ENCODE assay signal across 8 cellular contexts in the genomic region with DNA sequence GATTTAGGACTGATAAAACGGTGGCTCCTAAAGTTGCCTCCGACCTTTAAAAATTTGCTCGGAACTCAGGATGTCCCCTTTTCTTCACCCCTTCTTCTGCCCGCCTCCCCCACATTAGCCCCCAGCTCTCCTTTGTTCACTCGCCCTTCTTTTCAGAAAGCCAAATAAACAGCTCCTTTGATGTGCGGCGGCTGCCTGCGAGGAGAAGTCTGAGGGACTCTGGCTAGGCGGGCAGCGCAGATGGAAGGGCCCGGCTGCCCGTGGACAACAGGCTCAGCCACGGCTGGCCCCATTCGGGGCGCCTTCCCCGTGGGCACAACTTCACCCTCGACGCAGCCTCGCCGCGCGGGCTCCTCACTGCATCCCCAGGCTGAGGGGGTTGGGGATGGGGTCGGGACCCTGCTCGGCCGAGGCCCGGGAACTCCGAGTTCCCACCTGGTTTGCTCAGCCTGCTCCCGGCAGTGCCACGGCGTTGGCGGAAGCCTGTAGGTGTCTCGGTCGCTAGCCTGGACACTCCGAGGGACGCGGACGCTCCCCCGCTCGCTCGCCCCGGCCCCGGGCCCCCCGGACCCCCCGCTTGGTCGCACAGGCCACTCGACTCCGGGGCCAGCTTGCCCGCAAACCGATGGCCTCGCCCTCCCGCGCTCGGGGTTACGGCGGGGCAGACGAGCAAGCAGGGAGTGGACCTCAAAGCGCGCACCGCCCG. TPM values are rescaled to one million over a fixed set of nuclear protein-coding genes. Genes with fewer than 3 reads are reported as not detected.
DNase-seq lines count a peak whose midpoint lies in the region; ATAC-seq and TF ChIP-seq lines count a peak whose summit lies in the region.

No MANE protein-coding gene starts in this region.

- intact Hi-C loops in esophagus squamous epithelium (cut with DNase I), result no loop called here
- intact Hi-C loops in natural killer cell (cut with micrococcal nuclease), result loop anchor here (1.0 to 10.0 kb wide), 9 partner anchors 44 to 666 kb away; a partner anchor contains a TSS

- ATAC-seq in natural killer cell, result no peak
- peak in 1 of 2 donors; percentile 13 for ATAC-seq in upper lobe of left lung (ENCODE audit: low FRiP score in 2 of 2)

- H3K36me3 ChIP-seq in esophagus squamous epithelium, result no peaks in the 10 kb centered on the region
- H3K36me3 ChIP-seq in upper lobe of left lung, result peaks cover 0 to 5% (median 0%) of the 10 kb centered on the region in 4 donors

- H3K9me3 Mint-ChIP-seq in natural killer cell, result no peaks in the 10 kb centered on the region

- H3K36me3 Mint-ChIP-seq in natural killer cell, result no peaks in the 10 kb centered on the region

- 0 to 4% methylated on average over 5 to 11 of the region's 60 CpGs for WGBS in esophagus squamous epithelium, 2 donors
- WGBS in upper lobe of left lung, 2 donors, result 1 to 6% methylated on average over 9 to 37 of the region's 60 CpGs

- TF ChIP-seq POLR2A in esophagus squamous epithelium (IDR thresholded peaks at IDR 0.05), result no peak
- no peak for TF ChIP-seq POLR2A in upper lobe of left lung (IDR thresholded peaks at IDR 0.05)

- H3K4me1 Mint-ChIP-seq in natural killer cell, result peaks cover 44 to 64% of the 10 kb centered on the region in 2 donors

- H3K27ac ChIP-seq in esophagus squamous epithelium (peak overlapping the region; percentile 94 to 97 (median 96)), upper lobe of left lung (peak overlapping the region; percentile 92 to 98 (median 96))

- H3K27ac Mint-ChIP-seq in natural killer cell, result peak overlapping the region; percentile 91 to 100

- TF ChIP-seq CTCF in esophagus squamous epithelium (IDR thresholded peaks at IDR 0.05), result no peak
- TF ChIP-seq CTCF in natural killer cell (IDR thresholded peaks at IDR 0.05), result no peak
- no peak for TF ChIP-seq CTCF in upper lobe of left lung (IDR thresholded peaks at IDR 0.05)

- H3K4me3 ChIP-seq in esophagus squamous epithelium, result peak overlapping the region; percentile 36 to 95 (median 88)
- H3K4me3 ChIP-seq in upper lobe of left lung, result peak overlapping the region; percentile 25 to 85 (median 64)

- DNase-seq in ELR (ENCODE audit: low read depth) (peak; percentile 44), M059J (ENCODE audit: low read depth) (peak; percentile 24), activated T-cell treated with anti-CD3 and anti-CD28 coated beads for 4 hours (peak; percentile 22), esophagus squamous epithelium (lab: John Stamatoyannopoulos, UW) (no peak), natural killer cell (no peak), upper lobe of left lung (peak in 1 of 2 donors; percentile 58), NCI-H446 treated with DMSO at 0.1 percent for 48 hours (lab: John Stamatoyannopoulos, UW) (no peak), NCI-H128 (lab: John Stamatoyannopoulos, UW; ENCODE audit: unreplicated experiment) (no peak)

- TF ChIP-seq EP300 in upper lobe of left lung (IDR thresholded peaks at IDR 0.05), result no peak

- H3K27me3 Mint-ChIP-seq in natural killer cell (ENCODE audit: low read depth in 2 of 2), result peaks cover 27 to 44% of the 10 kb centered on the region in 2 donors

- no peaks in the 10 kb centered on the region for H3K9me3 ChIP-seq in esophagus squamous epithelium
- H3K9me3 ChIP-seq in upper lobe of left lung, result no peaks in the 10 kb centered on the region

- H3K4me1 ChIP-seq in esophagus squamous epithelium (peaks cover 26 to 66% (median 41%) of the 10 kb centered on the region in 3 donors), upper lobe of left lung (peaks cover 50 to 64% (median 54%) of the 10 kb centered on the region in 4 donors)

- peak overlapping the region; percentile 91 for H3K4me3 Mint-ChIP-seq in natural killer cell

- H3K27me3 ChIP-seq in esophagus squamous epithelium, result peaks cover 0 to 8% (median 0%) of the 10 kb centered on the region in 4 donors
- H3K27me3 ChIP-seq in upper lobe of left lung, result no peaks in the 10 kb centered on the region

RNA-seq across cellular contexts. Expression of a gene that starts 0.9 kb away (rescaled TPM):
- total RNA-seq in M059J (2014; rRNA removed; shearing (Covaris generic)), result 6.4 and 15.6 TPM in 2 replicates
- total RNA-seq in esophagus squamous epithelium, result 100 to 1,000 TPM in 1 of 4 donors, 10 to 100 TPM in 3; 49.6 to 133 (median 64.4) TPM
- 10 to 100 TPM; 32.1 to 94.9 (median 36.7) TPM for total RNA-seq in natural killer cell
- 100 to 1,000 TPM in 1 of 6 donors, 10 to 100 TPM in 5; 52.2 to 140 (median 80.6) TPM for total RNA-seq in upper lobe of left lung

Comparison
In these comparisons a context has a peak if more than half of its experiments do, and no peak if none do; other contexts are left out.
1. DNase-seq: peak in ELR (single experiment), M059J (single experiment) and activated T-cell treated with anti-CD3 and anti-CD28 coated beads for 4 hours (single experiment); none in esophagus squamous epithelium (single experiment), natural killer cell (single experiment), NCI-H446 treated with DMSO at 0.1 percent for 48 hours (single experiment) and NCI-H128 (single experiment).